8 cellular contexts compared by ENCODE assay signal in the genomic region with DNA sequence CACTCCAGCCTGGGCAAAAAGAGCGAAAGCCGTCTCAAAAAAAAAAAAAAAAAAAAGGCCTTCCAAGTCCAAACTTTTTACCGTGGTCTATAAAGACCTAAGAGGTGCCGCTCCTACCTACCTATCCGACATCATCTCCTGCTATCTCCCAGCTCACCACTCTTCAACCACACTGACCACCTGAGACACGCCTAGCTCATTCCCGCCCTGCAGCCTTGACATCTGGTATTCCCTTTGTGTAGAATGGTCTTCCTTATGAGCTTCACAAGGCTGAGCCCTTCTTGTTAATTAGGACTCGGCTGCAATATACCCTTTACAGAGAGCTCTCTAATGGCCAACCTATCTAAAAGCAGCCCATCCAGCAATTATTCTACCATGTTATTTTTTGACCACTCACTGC.
DNase-seq lines count a peak whose midpoint lies in the region; ATAC-seq and TF ChIP-seq lines count a peak whose summit lies in the region.

No MANE protein-coding gene starts in this region.

- H3K27me3 ChIP-seq in iPS DF 6.9 (ENCODE audit: control insufficient read depth, insufficient read depth, low read length) = no peaks in the 10 kb centered on the region

- H3K4me1 Mint-ChIP-seq in stimulated activated naive B cell treated with anti-CD40 and anti-IgM and Interleukin-4, amounts not matched to agents 10 μg/mL and 1 μg/mL and 100 μg/mL, for 72 hours = peaks cover 18 to 32% of the 10 kb centered on the region in 2 donors

- H3K36me3 Mint-ChIP-seq in stimulated activated naive B cell treated with anti-CD40 and anti-IgM and Interleukin-4, amounts not matched to agents 10 μg/mL and 1 μg/mL and 100 μg/mL, for 72 hours = peaks cover 17 to 32% of the 10 kb centered on the region in 2 donors

- H3K4me3 Mint-ChIP-seq in stimulated activated naive B cell treated with anti-CD40 and anti-IgM and Interleukin-4, amounts not matched to agents 10 μg/mL and 1 μg/mL and 100 μg/mL, for 72 hours = peak overlapping the region; percentile 98 to 100

- no peak for TF ChIP-seq CTCF in WI38 (IDR thresholded peaks at IDR 0.05; ENCODE audit: low read depth, low read length)

- 0 out of 2 replicates have a peak, but pooled peaks cover 1% of the 10 kb centered on the region for H3K4me1 ChIP-seq in iPS DF 6.9 (ENCODE audit: control insufficient read depth, insufficient read depth, low read length)

- peak; percentile 17 for DNase-seq in NCI-H146 (lab: John Stamatoyannopoulos, UW)
- DNase-seq in NCI-H146 treated with DMSO at 0.1 percent for 48 hours (lab: John Stamatoyannopoulos, UW; ENCODE audit: unreplicated experiment) = no peak
- no peak for DNase-seq in iPS DF 6.9 (ENCODE audit: low read depth, low spot score)
- no peak for DNase-seq in stimulated activated naive B cell treated with anti-CD40 and anti-IgM and Interleukin-4, amounts not matched to agents 10 μg/mL and 1 μg/mL and 100 μg/mL, for 72 hours
- DNase-seq in activated CD4-positive, CD25-positive, alpha-beta regulatory T cell (lab: John Stamatoyannopoulos, UW) = no peak

- no CpG with 5 or more reads among the region's 8 CpGs for WGBS in iPS DF 6.9 (ENCODE audit: insufficient coverage, insufficient read length)

- H3K9me3 Mint-ChIP-seq in stimulated activated naive B cell treated with anti-CD40 and anti-IgM and Interleukin-4, amounts not matched to agents 10 μg/mL and 1 μg/mL and 100 μg/mL, for 72 hours = no peaks in the 10 kb centered on the region

- H3K9me3 ChIP-seq in iPS DF 6.9 (ENCODE audit: control insufficient read depth, insufficient read depth, low read length) = no peaks in the 10 kb centered on the region

- H3K27me3 Mint-ChIP-seq in stimulated activated naive B cell treated with anti-CD40 and anti-IgM and Interleukin-4, amounts not matched to agents 10 μg/mL and 1 μg/mL and 100 μg/mL, for 72 hours = no peaks in the 10 kb centered on the region

- ATAC-seq in stimulated activated naive B cell treated with anti-CD40 and anti-IgM and Interleukin-4, amounts not matched to agents 10 μg/mL and 1 μg/mL and 100 μg/mL, for 72 hours (replicated peaks) = no peak
- ATAC-seq in GM19463 (IDR thresholded peaks at IDR 0.05; ENCODE audit: unreplicated experiment) (no peak), GM21786 (IDR thresholded peaks at IDR 0.05; ENCODE audit: unreplicated experiment) (no peak)

- peak overlapping the region; percentile 98 for H3K27ac Mint-ChIP-seq in stimulated activated naive B cell treated with anti-CD40 and anti-IgM and Interleukin-4, amounts not matched to agents 10 μg/mL and 1 μg/mL and 100 μg/mL, for 72 hours

- no peak overlapping the region for H3K27ac ChIP-seq in iPS DF 6.9 (ENCODE audit: low read length)

- H3K4me3 ChIP-seq in WI38 (ENCODE audit: low read depth, low read length) (peak overlapping the region; percentile 79), iPS DF 6.9 (ENCODE audit: low read length) (peak overlapping the region; percentile 94; the same call in 1 of the 2 replicates)

- H3K36me3 ChIP-seq in iPS DF 6.9 (ENCODE audit: control insufficient read depth, insufficient read depth, low read length) = peaks cover 10% of the 10 kb centered on the region; the same call in 1 of the 2 replicates
